ENCODE assay signal across 8 cellular contexts in the genomic region with DNA sequence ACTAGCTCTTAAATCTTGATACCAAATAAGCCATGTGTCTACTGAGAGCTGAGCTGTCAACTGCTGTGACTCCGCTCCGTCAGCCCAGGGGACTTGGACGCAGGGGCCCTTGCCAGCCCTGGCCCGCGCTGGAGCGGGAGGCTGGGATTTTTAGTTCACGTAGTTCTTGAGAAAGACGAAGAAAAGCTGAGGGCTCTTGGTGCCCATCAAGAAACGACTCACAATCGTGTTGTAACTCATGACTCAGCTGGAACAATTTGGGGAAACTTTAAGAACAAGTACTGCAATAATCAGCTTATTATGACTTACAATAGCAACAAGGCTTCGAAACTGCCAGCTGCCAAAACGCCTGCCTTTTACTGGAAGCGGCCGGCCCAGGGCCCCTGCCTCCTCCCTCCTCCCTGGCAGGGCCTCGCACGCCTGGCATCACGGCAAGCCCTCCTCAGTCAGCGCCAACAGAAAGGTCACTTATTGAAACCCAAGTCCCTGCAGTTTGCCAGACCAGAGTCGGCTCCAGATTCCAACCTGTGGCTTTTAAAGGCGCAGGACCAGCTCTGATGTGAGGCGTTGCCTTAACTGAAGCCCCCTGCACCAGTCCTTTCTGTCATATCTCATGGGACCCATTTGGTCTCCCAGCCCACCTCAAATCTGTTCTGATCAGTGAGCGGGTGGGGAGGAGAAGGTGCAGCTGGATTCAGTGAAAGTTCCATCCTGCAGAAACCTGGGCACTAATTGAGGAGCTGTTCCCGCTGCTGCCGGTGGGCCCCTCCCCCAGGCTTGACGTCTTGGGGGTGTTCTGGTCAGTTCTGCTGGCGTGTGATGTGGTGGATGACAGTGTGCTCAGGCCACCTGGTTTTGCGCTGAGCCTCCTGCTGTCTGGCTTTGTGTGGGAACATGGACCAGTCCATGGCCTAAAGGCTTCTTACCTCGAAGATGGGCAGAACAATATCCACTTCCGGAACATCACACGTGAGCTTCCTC.
DNase-seq lines count a peak whose midpoint lies in the region; ATAC-seq and TF ChIP-seq lines count a peak whose summit lies in the region.

No MANE protein-coding gene starts in this region.

- peaks cover 28% of the 10 kb centered on the region for H3K36me3 Mint-ChIP-seq in activated naive CD4-positive, alpha-beta T cell treated with anti-CD3 and anti-CD28 coated beads, Interleukin-2, amount 10 ng/mL, durations not matched to agents 7 days and 5 days
- H3K36me3 Mint-ChIP-seq in activated T-cell treated with anti-CD3 and anti-CD28 coated beads, Interleukin-2, amount 50 U/mL, for 4 hours (ENCODE audit: insufficient read depth), result peaks cover 27% of the 10 kb centered on the region
- H3K36me3 Mint-ChIP-seq in osteocyte (ENCODE audit: unreplicated experiment), result peaks cover 33% of the 10 kb centered on the region

- peaks cover 9 to 71% (median 38%) of the 10 kb centered on the region in 3 donors for H3K4me1 ChIP-seq in gastroesophageal sphincter

- TF ChIP-seq EP300 in gastroesophageal sphincter (IDR thresholded peaks at IDR 0.05), result peak; percentile 43

- ATAC-seq in activated T-cell treated with anti-CD3 and anti-CD28 coated beads, Interleukin-2, amount 50 U/mL, for 4 hours, result peak; percentile 15 to 24
- ATAC-seq in gastroesophageal sphincter, result peak; percentile 89
- ATAC-seq in HG03280 (IDR thresholded peaks at IDR 0.05; ENCODE audit: unreplicated experiment), result no peak

- no peaks in the 10 kb centered on the region for H3K9me3 Mint-ChIP-seq in activated naive CD4-positive, alpha-beta T cell treated with anti-CD3 and anti-CD28 coated beads, Interleukin-2, amount 10 ng/mL, durations not matched to agents 7 days and 5 days
- H3K9me3 Mint-ChIP-seq in activated T-cell treated with anti-CD3 and anti-CD28 coated beads, Interleukin-2, amount 50 U/mL, for 4 hours, result no peaks in the 10 kb centered on the region
- H3K9me3 Mint-ChIP-seq in osteocyte (ENCODE audit: unreplicated experiment), result no peaks in the 10 kb centered on the region

- in situ Hi-C loops in KBM-7 (cut with MboI; ENCODE audit: low pct_unique_long_range_greater_than_20kb, low sequenced_read_pairs), result loop anchor here (25.0 kb wide), 1 partner anchor 1083 kb away; no protein-coding TSS in a partner anchor

- CTCF ChIA-PET in activated naive CD4-positive, alpha-beta T cell treated with anti-CD3 and anti-CD28 coated beads, Interleukin-2, amount 10 ng/mL, durations not matched to agents 7 days and 5 days (lab: Charles Lee), result interaction anchor here (0.8 to 6.5 kb wide), 9 partner anchors 8 to 1091 kb away, joined by 3 to 51 read pairs (median 6); no protein-coding TSS in a partner anchor

- no peak for TF ChIP-seq POLR2A in gastroesophageal sphincter (IDR thresholded peaks at IDR 0.05)

- H3K9me3 ChIP-seq in gastroesophageal sphincter, result no peaks in the 10 kb centered on the region

- H3K4me3 ChIP-seq in gastroesophageal sphincter, result peak overlapping the region in 1 of 2 donors; percentile 16

- DNase-seq in activated naive CD4-positive, alpha-beta T cell treated with anti-CD3 and anti-CD28 coated beads, Interleukin-2, amount 10 ng/mL, durations not matched to agents 7 days and 5 days, result no peak
- DNase-seq in activated naive CD4-positive, alpha-beta T cell treated with Interleukin-2 at 50 U/mL for 16 hours, result no peak
- DNase-seq in activated T-cell treated with anti-CD3 and anti-CD28 coated beads, Interleukin-2, amount 50 U/mL, for 4 hours, result no peak
- peak; percentile 75 for DNase-seq in osteocyte (ENCODE audit: extremely low spot score, unreplicated experiment)
- no peak for DNase-seq in NAMALWA (ENCODE audit: low spot score)
- DNase-seq in KBM-7, result no peak

- no peak overlapping the region for H3K4me3 Mint-ChIP-seq in activated naive CD4-positive, alpha-beta T cell treated with anti-CD3 and anti-CD28 coated beads, Interleukin-2, amount 10 ng/mL, durations not matched to agents 7 days and 5 days
- H3K4me3 Mint-ChIP-seq in activated T-cell treated with anti-CD3 and anti-CD28 coated beads, Interleukin-2, amount 50 U/mL, for 4 hours, result no peak overlapping the region
- H3K4me3 Mint-ChIP-seq in osteocyte (ENCODE audit: unreplicated experiment), result no peak overlapping the region

- peak overlapping the region; percentile 56 for H3K27ac Mint-ChIP-seq in activated naive CD4-positive, alpha-beta T cell treated with anti-CD3 and anti-CD28 coated beads, Interleukin-2, amount 10 ng/mL, durations not matched to agents 7 days and 5 days
- H3K27ac Mint-ChIP-seq in osteocyte (ENCODE audit: unreplicated experiment), result peak overlapping the region; percentile 52

- H3K36me3 ChIP-seq in gastroesophageal sphincter, result peaks cover 0 to 28% of the 10 kb centered on the region in 2 donors

- peaks cover 3% of the 10 kb centered on the region for H3K27me3 Mint-ChIP-seq in activated naive CD4-positive, alpha-beta T cell treated with anti-CD3 and anti-CD28 coated beads, Interleukin-2, amount 10 ng/mL, durations not matched to agents 7 days and 5 days
- H3K27me3 Mint-ChIP-seq in activated T-cell treated with anti-CD3 and anti-CD28 coated beads, Interleukin-2, amount 50 U/mL, for 4 hours (ENCODE audit: low read depth), result no peaks in the 10 kb centered on the region
- H3K27me3 Mint-ChIP-seq in osteocyte (ENCODE audit: unreplicated experiment), result no peaks in the 10 kb centered on the region

- WGBS in gastroesophageal sphincter (ENCODE audit: low coverage in 1 of 2), 2 donors, result 0 to 15% methylated on average over 8 to 11 of the region's 30 CpGs

- peak overlapping the region; percentile 87 to 96 (median 90) for H3K27ac ChIP-seq in gastroesophageal sphincter

- TF ChIP-seq CTCF in gastroesophageal sphincter (IDR thresholded peaks at IDR 0.05) (no peak), osteocyte (IDR thresholded peaks at IDR 0.05) (no peak)

- peaks cover 33% of the 10 kb centered on the region for H3K4me1 Mint-ChIP-seq in activated naive CD4-positive, alpha-beta T cell treated with anti-CD3 and anti-CD28 coated beads, Interleukin-2, amount 10 ng/mL, durations not matched to agents 7 days and 5 days
- H3K4me1 Mint-ChIP-seq in activated T-cell treated with anti-CD3 and anti-CD28 coated beads, Interleukin-2, amount 50 U/mL, for 4 hours (ENCODE audit: low read depth), result peaks cover 39% of the 10 kb centered on the region
- H3K4me1 Mint-ChIP-seq in osteocyte (ENCODE audit: unreplicated experiment), result peaks cover 23% of the 10 kb centered on the region

- H3K27me3 ChIP-seq in gastroesophageal sphincter, result no peaks in the 10 kb centered on the region
